In genomic region chr21:35697321-35697808, GRCh38 we compare ENCODE assay signal across 1 cellular context.
TF ChIP-seq lines count a peak whose summit lies in the region.

No MANE protein-coding gene starts in this region.

TF ChIP-seq in WTC11, 78 proteins besides CTCF, POLR2A, EP300 and RAD21 (continued from another document):
- TF ChIP-seq ARID4B (CRISPR knock-in tag; IDR thresholded peaks at IDR 0.05; ENCODE audit: borderline replicate concordance) (no peak), IRF1 (CRISPR knock-in tag; IDR thresholded peaks at IDR 0.05) (no peak), ATF1 (CRISPR knock-in tag; IDR thresholded peaks at IDR 0.05) (no peak), NFYB (CRISPR knock-in tag; conservative IDR thresholded peaks at IDR 0.05; ENCODE audit: low read depth) (no peak), MXD4 (CRISPR knock-in tag; IDR thresholded peaks at IDR 0.05; ENCODE audit: borderline replicate concordance) (no peak), PRRX2 (CRISPR knock-in tag; IDR thresholded peaks at IDR 0.05) (no peak), GTF2I (CRISPR knock-in tag; conservative IDR thresholded peaks at IDR 0.05) (no peak), SOX15 (CRISPR knock-in tag; IDR thresholded peaks at IDR 0.05) (no peak), NR1H2 (CRISPR knock-in tag; IDR thresholded peaks at IDR 0.05) (no peak), PRDM15 (CRISPR knock-in tag; IDR thresholded peaks at IDR 0.05) (no peak), ZNF232 (CRISPR knock-in tag; IDR thresholded peaks at IDR 0.05) (no peak), ZMAT4 (CRISPR knock-in tag; IDR thresholded peaks at IDR 0.05) (no peak), ERG (CRISPR knock-in tag; IDR thresholded peaks at IDR 0.05) (no peak), ATF3 (CRISPR knock-in tag; conservative IDR thresholded peaks at IDR 0.05) (no peak), ETV6 (CRISPR knock-in tag; IDR thresholded peaks at IDR 0.05) (no peak)
TF ChIP-seq in WTC11: peak in this region for 0.
